ENCODE assay signal across 1 cellular context in the genomic region with DNA sequence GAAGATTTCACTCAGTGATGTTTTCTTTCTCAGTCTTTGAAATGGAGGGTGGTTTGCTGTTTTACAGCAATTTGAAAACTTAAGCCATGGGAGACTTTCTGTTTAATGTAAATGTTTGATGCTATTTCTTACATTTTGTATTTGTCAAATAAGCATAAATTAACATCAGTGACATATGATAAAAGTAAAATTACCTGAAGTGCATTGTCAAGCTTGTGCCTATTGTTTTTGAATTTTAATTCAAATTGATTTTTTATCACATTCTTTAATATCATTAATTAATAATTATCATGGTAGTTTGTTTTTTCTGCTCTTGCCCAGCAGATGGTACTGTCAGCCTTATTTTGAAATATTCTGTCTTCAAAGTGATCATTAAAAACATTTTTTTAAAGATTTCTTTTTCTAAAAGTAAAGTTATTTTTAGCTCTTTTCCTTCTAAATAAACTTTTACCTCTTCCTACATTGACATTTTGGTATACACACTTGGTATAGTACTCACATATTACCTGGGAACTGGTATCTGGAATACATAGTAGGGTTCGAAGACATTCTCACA.
TF ChIP-seq lines count a peak whose summit lies in the region.

No MANE protein-coding gene starts in this region.

TF ChIP-seq in GM23338, 12 proteins besides CTCF, POLR2A, EP300 and RAD21 (continued from another document):
- TF ChIP-seq, protein P1, sequence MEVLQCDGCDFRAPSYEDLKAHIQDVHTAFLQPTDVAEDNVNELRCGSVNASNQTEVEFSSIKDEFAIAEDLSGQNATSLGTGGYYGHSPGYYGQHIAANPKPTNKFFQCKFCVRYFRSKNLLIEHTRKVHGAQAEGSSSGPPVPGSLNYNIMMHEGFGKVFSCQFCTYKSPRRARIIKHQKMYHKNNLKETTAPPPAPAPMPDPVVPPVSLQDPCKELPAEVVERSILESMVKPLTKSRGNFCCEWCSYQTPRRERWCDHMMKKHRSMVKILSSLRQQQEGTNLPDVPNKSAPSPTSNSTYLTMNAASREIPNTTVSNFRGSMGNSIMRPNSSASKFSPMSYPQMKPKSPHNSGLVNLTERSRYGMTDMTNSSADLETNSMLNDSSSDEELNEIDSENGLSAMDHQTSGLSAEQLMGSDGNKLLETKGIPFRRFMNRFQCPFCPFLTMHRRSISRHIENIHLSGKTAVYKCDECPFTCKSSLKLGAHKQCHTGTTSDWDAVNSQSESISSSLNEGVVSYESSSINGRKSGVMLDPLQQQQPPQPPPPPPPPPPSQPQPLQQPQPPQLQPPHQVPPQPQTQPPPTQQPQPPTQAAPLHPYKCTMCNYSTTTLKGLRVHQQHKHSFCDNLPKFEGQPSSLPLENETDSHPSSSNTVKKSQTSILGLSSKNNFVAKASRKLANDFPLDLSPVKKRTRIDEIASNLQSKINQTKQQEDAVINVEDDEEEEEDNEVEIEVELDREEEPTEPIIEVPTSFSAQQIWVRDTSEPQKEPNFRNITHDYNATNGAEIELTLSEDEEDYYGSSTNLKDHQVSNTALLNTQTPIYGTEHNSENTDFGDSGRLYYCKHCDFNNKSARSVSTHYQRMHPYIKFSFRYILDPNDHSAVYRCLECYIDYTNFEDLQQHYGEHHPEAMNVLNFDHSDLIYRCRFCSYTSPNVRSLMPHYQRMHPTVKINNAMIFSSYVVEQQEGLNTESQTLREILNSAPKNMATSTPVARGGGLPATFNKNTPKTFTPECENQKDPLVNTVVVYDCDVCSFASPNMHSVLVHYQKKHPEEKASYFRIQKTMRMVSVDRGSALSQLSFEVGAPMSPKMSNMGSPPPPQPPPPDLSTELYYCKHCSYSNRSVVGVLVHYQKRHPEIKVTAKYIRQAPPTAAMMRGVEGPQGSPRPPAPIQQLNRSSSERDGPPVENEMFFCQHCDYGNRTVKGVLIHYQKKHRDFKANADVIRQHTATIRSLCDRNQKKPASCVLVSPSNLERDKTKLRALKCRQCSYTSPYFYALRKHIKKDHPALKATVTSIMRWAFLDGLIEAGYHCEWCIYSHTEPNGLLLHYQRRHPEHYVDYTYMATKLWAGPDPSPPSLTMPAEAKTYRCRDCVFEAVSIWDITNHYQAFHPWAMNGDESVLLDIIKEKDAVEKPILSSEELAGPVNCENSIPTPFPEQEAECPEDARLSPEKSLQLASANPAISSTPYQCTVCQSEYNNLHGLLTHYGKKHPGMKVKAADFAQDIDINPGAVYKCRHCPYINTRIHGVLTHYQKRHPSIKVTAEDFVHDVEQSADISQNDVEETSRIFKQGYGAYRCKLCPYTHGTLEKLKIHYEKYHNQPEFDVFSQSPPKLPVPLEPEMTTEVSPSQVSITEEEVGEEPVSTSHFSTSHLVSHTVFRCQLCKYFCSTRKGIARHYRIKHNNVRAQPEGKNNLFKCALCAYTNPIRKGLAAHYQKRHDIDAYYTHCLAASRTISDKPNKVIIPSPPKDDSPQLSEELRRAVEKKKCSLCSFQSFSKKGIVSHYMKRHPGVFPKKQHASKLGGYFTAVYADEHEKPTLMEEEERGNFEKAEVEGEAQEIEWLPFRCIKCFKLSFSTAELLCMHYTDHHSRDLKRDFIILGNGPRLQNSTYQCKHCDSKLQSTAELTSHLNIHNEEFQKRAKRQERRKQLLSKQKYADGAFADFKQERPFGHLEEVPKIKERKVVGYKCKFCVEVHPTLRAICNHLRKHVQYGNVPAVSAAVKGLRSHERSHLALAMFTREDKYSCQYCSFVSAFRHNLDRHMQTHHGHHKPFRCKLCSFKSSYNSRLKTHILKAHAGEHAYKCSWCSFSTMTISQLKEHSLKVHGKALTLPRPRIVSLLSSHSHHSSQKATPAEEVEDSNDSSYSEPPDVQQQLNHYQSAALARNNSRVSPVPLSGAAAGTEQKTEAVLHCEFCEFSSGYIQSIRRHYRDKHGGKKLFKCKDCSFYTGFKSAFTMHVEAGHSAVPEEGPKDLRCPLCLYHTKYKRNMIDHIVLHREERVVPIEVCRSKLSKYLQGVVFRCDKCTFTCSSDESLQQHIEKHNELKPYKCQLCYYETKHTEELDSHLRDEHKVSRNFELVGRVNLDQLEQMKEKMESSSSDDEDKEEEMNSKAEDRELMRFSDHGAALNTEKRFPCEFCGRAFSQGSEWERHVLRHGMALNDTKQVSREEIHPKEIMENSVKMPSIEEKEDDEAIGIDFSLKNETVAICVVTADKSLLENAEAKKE (CRISPR knock-in tag; IDR thresholded peaks at IDR 0.05) = no peak
